19 cellular contexts compared by ENCODE assay signal in genomic region chr6:21539621-21540100, GRCh38.
"Had no signal": no experiment of that assay in that cellular context is flagged by ENCODE, and none has a peak within 500 bp of the region (broad histone marks: within the 10 kb centered on the region; RNA-seq: fewer than 3 reads in every experiment).

No MANE protein-coding gene starts in this region.

- H3K4me3 ChIP-seq: coronary artery, left ventricle myocardium inferior, lung, spleen, tibial artery, upper lobe of right lung, vagina had no signal

- H3K36me3 Mint-ChIP-seq: stimulated activated memory B cell treated with anti-CD40 and anti-IgM and Interleukin-4, amounts not matched to agents 10 μg/mL and 1 μg/mL and 100 μg/mL, for 72 hours had no signal

- H3K27ac ChIP-seq: coronary artery, left ventricle myocardium inferior, parathyroid adenoma, spleen, tibial artery, upper lobe of right lung had no signal

- H3K27ac Mint-ChIP-seq: naive thymus-derived CD4-positive, alpha-beta T cell; nephron progenitor cell; stimulated activated memory B cell treated with anti-CD40 and anti-IgM and Interleukin-4, amounts not matched to agents 10 μg/mL and 1 μg/mL and 100 μg/mL, for 72 hours; stimulated activated naive CD8-positive, alpha-beta T cell treated with anti-CD3 and anti-CD28 coated beads, Interleukin-15, Interleukin-2, amounts not matched to agents 100 ng/mL and 50 ng/mL, for 24 hours had no signal

- H3K4me1 ChIP-seq: left ventricle myocardium inferior, parathyroid adenoma, spleen, tibial artery, upper lobe of right lung had no signal

- DNase-seq: effector CD4-positive, alpha-beta T cell; kidney; left cardiac atrium; left ventricle myocardium inferior; naive thymus-derived CD4-positive, alpha-beta T cell; nephron progenitor cell; spleen; stimulated activated CD4-positive, alpha-beta T cell treated with anti-CD3 and anti-CD28 coated beads, Interleukin-15, amount 100 ng/mL, for 24 hours; stimulated activated CD4-positive, alpha-beta T cell treated with anti-CD3 and anti-CD28 coated beads, Interleukin-1b, Interleukin-23, amount 100 ng/mL, for 48 hours; stimulated activated CD4-positive, alpha-beta T cell treated with anti-CD3 and anti-CD28 coated beads, Interleukin-4, amount 100 ng/mL, for 24 hours; tibial artery; upper lobe of right lung had no signal

- H3K9ac ChIP-seq: parathyroid adenoma had no signal

- H3K9me3 ChIP-seq: tibial artery, upper lobe of right lung, vagina had no signal

- H3K36me3 ChIP-seq: left ventricle myocardium inferior, spleen, tibial artery, upper lobe of right lung, vagina had no signal

- H3K27me3 Mint-ChIP-seq: stimulated activated naive CD8-positive, alpha-beta T cell treated with anti-CD3 and anti-CD28 coated beads, Interleukin-15, Interleukin-2, amounts not matched to agents 100 ng/mL and 50 ng/mL, for 24 hours had no signal

- H3K27me3 ChIP-seq: spleen, tibial artery, upper lobe of right lung, vagina had no signal

- H3K4me1 Mint-ChIP-seq: naive thymus-derived CD4-positive, alpha-beta T cell; stimulated activated memory B cell treated with anti-CD40 and anti-IgM and Interleukin-4, amounts not matched to agents 10 μg/mL and 1 μg/mL and 100 μg/mL, for 72 hours had no signal

- FAIRE-seq: frontal cortex, kidney had no signal

- H3K4me3 Mint-ChIP-seq: naive thymus-derived CD4-positive, alpha-beta T cell; nephron progenitor cell; stimulated activated memory B cell treated with anti-CD40 and anti-IgM and Interleukin-4, amounts not matched to agents 10 μg/mL and 1 μg/mL and 100 μg/mL, for 72 hours; stimulated activated naive CD8-positive, alpha-beta T cell treated with anti-CD3 and anti-CD28 coated beads, Interleukin-15, Interleukin-2, amounts not matched to agents 100 ng/mL and 50 ng/mL, for 24 hours had no signal

- H3K9me3 Mint-ChIP-seq: stimulated activated memory B cell treated with anti-CD40 and anti-IgM and Interleukin-4, amounts not matched to agents 10 μg/mL and 1 μg/mL and 100 μg/mL, for 72 hours had no signal
